Comparison of ENCODE assay signal across 1 cellular context in genomic region chr13:39418424-39418823, GRCh38.
TF ChIP-seq lines count a peak whose summit lies in the region.

No MANE protein-coding gene starts in this region.

TF ChIP-seq in H1, 55 proteins besides CTCF, POLR2A, EP300 and RAD21 (continued from another document):
- no peak for TF ChIP-seq ASH2L (IDR thresholded peaks at IDR 0.05; ENCODE audit: low read length)
- TF ChIP-seq CHD2 (IDR thresholded peaks at IDR 0.05; ENCODE audit: low read length): no peak
- TF ChIP-seq ATF3 (IDR thresholded peaks at IDR 0.05; ENCODE audit: insufficient read depth, low read depth, low read length): no peak
- no peak for TF ChIP-seq GABPA (IDR thresholded peaks at IDR 0.05; ENCODE audit: borderline replicate concordance, insufficient read depth, low read length)
- TF ChIP-seq SUZ12 (IDR thresholded peaks at IDR 0.05; ENCODE audit: low read length): no peak
- TF ChIP-seq GTF2F1 (IDR thresholded peaks at IDR 0.05; ENCODE audit: borderline replicate concordance, low read depth, low read length): no peak
- TF ChIP-seq ZNF274 (IDR thresholded peaks at IDR 0.05; ENCODE audit: borderline replicate concordance, extremely low read depth, low read length): no peak
- TF ChIP-seq KDM5A (IDR thresholded peaks at IDR 0.05; ENCODE audit: low read length): no peak
- no peak for TF ChIP-seq JUN (IDR thresholded peaks at IDR 0.05; ENCODE audit: low read depth, low read length)
- no peak for TF ChIP-seq TAF7 (optimal IDR thresholded peaks at IDR 0.05; ENCODE audit: borderline replicate concordance, low read depth, low read length)
- no peak for TF ChIP-seq EGR1 (IDR thresholded peaks at IDR 0.05; ENCODE audit: borderline replicate concordance, low read depth, low read length)
- TF ChIP-seq RNF2 (IDR thresholded peaks at IDR 0.05; ENCODE audit: borderline replicate concordance, low read depth, low read length, missing control alignments, poor library complexity, severe bottlenecking): no peak
- TF ChIP-seq SIN3A (conservative IDR thresholded peaks at IDR 0.05 in 1 of 2, IDR thresholded peaks at IDR 0.05 in 1 of 2; ENCODE audit: low read depth in 1 of 2, low read length in 2 of 2): no peak
- TF ChIP-seq TBP (IDR thresholded peaks at IDR 0.05; ENCODE audit: low read depth, low read length): no peak
- TF ChIP-seq SIRT6 (IDR thresholded peaks at IDR 0.05; ENCODE audit: low read length): no peak
- no peak for TF ChIP-seq RFX5 (IDR thresholded peaks at IDR 0.05; ENCODE audit: borderline replicate concordance, low read depth, low read length)
